8 cellular contexts compared by ENCODE assay signal in the genomic region with DNA sequence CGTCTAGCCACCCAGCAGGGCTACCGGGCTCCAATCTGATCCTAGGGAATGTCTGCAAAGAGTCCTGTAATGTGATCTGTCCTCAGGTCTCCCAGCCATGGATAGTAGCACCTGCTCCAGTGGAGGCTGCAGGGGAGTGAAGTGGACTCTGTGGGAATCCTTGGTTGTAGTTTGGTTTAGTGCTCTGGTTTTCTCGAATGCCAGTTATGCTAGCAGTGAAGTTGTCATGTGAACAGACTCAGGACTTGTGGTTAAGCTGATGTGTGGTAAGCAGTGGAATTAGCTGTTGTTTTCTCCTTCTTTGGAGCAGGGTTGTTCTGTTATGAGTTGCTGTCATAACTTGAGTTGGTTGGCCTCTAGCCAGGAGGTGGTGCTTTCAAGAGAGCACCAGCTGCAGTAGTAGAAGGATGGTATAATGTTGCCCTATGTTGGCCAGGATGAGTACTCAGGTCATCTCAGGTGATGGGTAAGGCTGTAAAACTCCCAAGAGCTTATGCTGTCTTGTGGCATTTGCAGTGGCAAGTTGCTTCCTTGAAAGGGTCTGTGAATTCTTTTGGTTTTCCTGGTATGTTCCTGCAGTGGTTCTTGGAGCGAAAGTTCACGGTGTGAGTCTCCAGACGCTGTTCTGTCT.
A peak's percentile ranks its signal among the peaks of the same experiment; 100 is the strongest.
DNase-seq lines count a peak whose midpoint lies in the region; ATAC-seq and TF ChIP-seq lines count a peak whose summit lies in the region.

No MANE protein-coding gene starts in this region.

- H3K4me1 ChIP-seq in transverse colon, result peaks cover 0 to 30% (median 9%) of the 10 kb centered on the region in 4 donors

- WGBS in transverse colon (ENCODE audit: low coverage in 1 of 2), 2 donors, result 34 to 46% methylated on average over 3 to 6 of the region's 6 CpGs

- intact Hi-C loops in transverse colon (cut with DNase I; ENCODE audit: low total_unique reads) (no loop called here), left ventricle myocardium superior (cut with micrococcal nuclease) (no loop called here)

- no peaks in the 10 kb centered on the region for H3K36me3 ChIP-seq in transverse colon

- TF ChIP-seq EP300 in transverse colon (IDR thresholded peaks at IDR 0.05; ENCODE audit: low read depth), result no peak

- DNase-seq in activated naive CD4-positive, alpha-beta T cell treated with Interleukin-2 at 50 U/mL for 16 hours, result peak; percentile 45
- no peak for DNase-seq in activated naive CD4-positive, alpha-beta T cell (lab: John Stamatoyannopoulos, UW)
- peak; percentile 84 to 88 for DNase-seq in SHP77 (lab: John Stamatoyannopoulos, UW)
- peak; percentile 65 for DNase-seq in fibroblast of pulmonary artery (ENCODE audit: low read depth)
- DNase-seq in transverse colon, result peak; percentile 69
- no peak for DNase-seq in T1000 (lab: John Stamatoyannopoulos, UW)
- no peak for DNase-seq in left ventricle myocardium superior

- TF ChIP-seq CTCF in fibroblast of pulmonary artery (IDR thresholded peaks at IDR 0.05; ENCODE audit: low read length, missing control alignments), result no peak
- no peak for TF ChIP-seq CTCF in transverse colon (IDR thresholded peaks at IDR 0.05)

- no peak overlapping the region for H3K4me3 ChIP-seq in fibroblast of pulmonary artery (replicated peaks; ENCODE audit: low read depth, low read length)
- no peak overlapping the region for H3K4me3 ChIP-seq in transverse colon

- H3K27me3 ChIP-seq in transverse colon, result no peaks in the 10 kb centered on the region

- peak overlapping the region in 3 of 4 donors; percentile 29 to 42 (median 32) for H3K27ac ChIP-seq in transverse colon

- peaks cover 18 to 22% of the 10 kb centered on the region in 2 donors for H3K9me3 ChIP-seq in transverse colon

- no peak for TF ChIP-seq POLR2A in transverse colon (IDR thresholded peaks at IDR 0.05)

- no peak for ATAC-seq in GM18517 (IDR thresholded peaks at IDR 0.05; ENCODE audit: unreplicated experiment)
- no peak for ATAC-seq in left ventricle myocardium superior

- in situ Hi-C loops in transverse colon (cut with MboI; ENCODE audit: low pct_ligation_motif_present in 1 of 4, low pct_unique_long_range_greater_than_20kb in 1 of 4, low sequenced_read_pairs in 3 of 4), result no loop called here

Comparison
In these comparisons a context has a peak if more than half of its experiments do, and no peak if none do; other contexts are left out.
1. DNase-seq: peak in activated naive CD4-positive, alpha-beta T cell treated with Interleukin-2 at 50 U/mL for 16 hours (single experiment), SHP77 (2 of 2), fibroblast of pulmonary artery (single experiment) and transverse colon (single experiment); none in activated naive CD4-positive, alpha-beta T cell (0 of 4), T1000 (single experiment) and left ventricle myocardium superior (single experiment).